Comparison of ENCODE assay signal across 7 cellular contexts in the genomic region with DNA sequence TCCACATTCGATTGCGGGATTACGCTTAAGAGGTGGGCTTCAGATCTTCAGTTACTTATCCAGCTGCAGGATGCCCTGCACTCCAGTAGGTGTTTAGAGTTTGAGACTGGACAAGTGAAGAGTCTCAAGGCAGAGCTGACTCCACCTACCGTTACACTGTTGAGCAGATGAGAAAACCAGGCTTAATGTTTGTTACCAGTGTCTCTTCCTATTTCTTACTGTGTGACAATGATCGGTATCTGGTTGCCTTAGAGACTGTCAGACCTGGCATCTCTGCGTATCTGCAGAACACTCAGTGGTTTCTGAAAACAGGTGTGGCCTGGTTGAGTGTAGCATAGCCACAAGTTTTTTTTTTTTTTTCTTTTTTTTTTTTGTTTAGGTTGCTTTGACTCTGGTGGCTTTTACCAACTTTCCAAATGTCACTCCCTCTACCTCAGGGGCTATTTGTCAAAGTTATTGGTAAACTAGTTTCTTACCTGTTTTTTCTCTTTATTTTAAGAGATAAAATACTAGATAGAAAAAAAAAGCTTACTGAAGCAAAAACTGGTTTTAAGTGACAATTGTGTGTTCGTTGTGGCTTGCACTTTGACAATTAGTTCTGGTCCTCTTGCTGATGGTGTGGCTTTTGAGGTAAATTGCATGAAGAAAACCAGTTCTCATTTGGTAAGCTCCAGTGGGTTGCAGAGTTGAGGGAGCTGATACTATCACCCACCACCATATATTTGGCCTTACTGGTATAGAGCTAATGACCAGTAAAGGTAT.
A peak's percentile ranks its signal among the peaks of the same experiment; 100 is the strongest.
DNase-seq lines count a peak whose midpoint lies in the region; ATAC-seq lines count a peak whose summit lies in the region.

No MANE protein-coding gene starts in this region.

- peaks cover 10% of the 10 kb centered on the region; the same call in 1 of the 2 replicates for H3F3A ChIP-seq in GM23248 (ENCODE audit: insufficient read depth)

- H4K20me1 ChIP-seq in GM23248 (ENCODE audit: insufficient read depth), result no peaks in the 10 kb centered on the region

- H3K9me3 Mint-ChIP-seq in T-cell, result no peaks in the 10 kb centered on the region

- CTCF ChIA-PET in T-cell (lab: Charles Lee), result interaction anchor here (0.7 to 4.1 kb wide), 27 partner anchors 9 to 528 kb away, joined by 3 to 40 read pairs (median 4); no protein-coding TSS in a partner anchor

- H3K27ac ChIP-seq in GM23248, result no peak overlapping the region

- H3K36me3 Mint-ChIP-seq in T-cell, result no peaks in the 10 kb centered on the region

- no peaks in the 10 kb centered on the region for H3K9me2 ChIP-seq in GM23248 (ENCODE audit: insufficient read depth)

- no peak overlapping the region for H3K4me3 ChIP-seq in GM23248

- 89 to 93% methylated on average over 7 of the region's 7 CpGs for WGBS in GM23248 (ENCODE audit: low coverage in 1 of 2, low lambda C conversion rate in 2 of 2, missing lambda C conversion rate in 2 of 2), 2 experiments

- H3K4me1 ChIP-seq in GM23248 (ENCODE audit: insufficient read depth), result peaks cover 8% of the 10 kb centered on the region

- DNase-seq in T-cell (peak in 33 of 34 experiments; percentile 47 to 91 (median 74)), left ventricle myocardium superior (no peak), GOT3 (lab: John Stamatoyannopoulos, UW) (no peak), NOMO-1 (lab: John Stamatoyannopoulos, UW; ENCODE audit: unreplicated experiment in 2 of 2) (no peak), GM23248 (no peak)

- no peaks in the 10 kb centered on the region for H3K9me3 ChIP-seq in GM23248 (ENCODE audit: low read depth)

- peaks cover 90 to 97% (median 95%) of the 10 kb centered on the region in 3 donors for H3K4me1 Mint-ChIP-seq in T-cell

- H3K36me3 ChIP-seq in GM23248 (ENCODE audit: low read depth), result no peaks in the 10 kb centered on the region

- peak overlapping the region; percentile 83 to 91 (median 84) for H3K4me3 Mint-ChIP-seq in T-cell

- intact Hi-C loops in left ventricle myocardium superior (cut with micrococcal nuclease), result no loop called here

- no peak overlapping the region for H3K9ac ChIP-seq in GM23248

- H3K79me2 ChIP-seq in GM23248 (ENCODE audit: insufficient read depth), result no peaks in the 10 kb centered on the region

- in situ Hi-C loops in GM23248 (cut with MboI), result no loop called here

- no peaks in the 10 kb centered on the region for H3K27me3 ChIP-seq in GM23248 (replicated peaks; ENCODE audit: insufficient read depth)

- no peak overlapping the region for H3K4me2 ChIP-seq in GM23248 (ENCODE audit: unreplicated experiment)

- H3K27ac Mint-ChIP-seq in T-cell, result peak overlapping the region; percentile 98

- H3K27me3 Mint-ChIP-seq in T-cell, result no peaks in the 10 kb centered on the region

- peak; percentile 78 for ATAC-seq in GM19035 (IDR thresholded peaks at IDR 0.05; ENCODE audit: unreplicated experiment)
- ATAC-seq in HG02885 (IDR thresholded peaks at IDR 0.05; ENCODE audit: poor library complexity, unreplicated experiment), result peak; percentile 90
- peak; percentile 85 to 90 (median 88) for ATAC-seq in T-cell (replicated peaks in 1 of 4)
- ATAC-seq in left ventricle myocardium superior, result peak; percentile 55

- POLR2A ChIA-PET in T-cell (lab: Charles Lee), result interaction anchor here (0.5 to 4.5 kb wide), 37 partner anchors 11 to 528 kb away, joined by 3 to 52 read pairs (median 5); no protein-coding TSS in a partner anchor

- no peak overlapping the region for H2AFZ ChIP-seq in GM23248

Comparison
In these comparisons a context has a peak if more than half of its experiments do, and no peak if none do; other contexts are left out.
1. DNase-seq: peak in T-cell (33 of 34); none in left ventricle myocardium superior (single experiment), GOT3 (single experiment), NOMO-1 (0 of 2) and GM23248 (single experiment).
2. Peak in every context shown above with its lines, with median percentiles within 50 percentile points of each other: ATAC-seq.